1 cellular context compared by ENCODE assay signal in the genomic region with DNA sequence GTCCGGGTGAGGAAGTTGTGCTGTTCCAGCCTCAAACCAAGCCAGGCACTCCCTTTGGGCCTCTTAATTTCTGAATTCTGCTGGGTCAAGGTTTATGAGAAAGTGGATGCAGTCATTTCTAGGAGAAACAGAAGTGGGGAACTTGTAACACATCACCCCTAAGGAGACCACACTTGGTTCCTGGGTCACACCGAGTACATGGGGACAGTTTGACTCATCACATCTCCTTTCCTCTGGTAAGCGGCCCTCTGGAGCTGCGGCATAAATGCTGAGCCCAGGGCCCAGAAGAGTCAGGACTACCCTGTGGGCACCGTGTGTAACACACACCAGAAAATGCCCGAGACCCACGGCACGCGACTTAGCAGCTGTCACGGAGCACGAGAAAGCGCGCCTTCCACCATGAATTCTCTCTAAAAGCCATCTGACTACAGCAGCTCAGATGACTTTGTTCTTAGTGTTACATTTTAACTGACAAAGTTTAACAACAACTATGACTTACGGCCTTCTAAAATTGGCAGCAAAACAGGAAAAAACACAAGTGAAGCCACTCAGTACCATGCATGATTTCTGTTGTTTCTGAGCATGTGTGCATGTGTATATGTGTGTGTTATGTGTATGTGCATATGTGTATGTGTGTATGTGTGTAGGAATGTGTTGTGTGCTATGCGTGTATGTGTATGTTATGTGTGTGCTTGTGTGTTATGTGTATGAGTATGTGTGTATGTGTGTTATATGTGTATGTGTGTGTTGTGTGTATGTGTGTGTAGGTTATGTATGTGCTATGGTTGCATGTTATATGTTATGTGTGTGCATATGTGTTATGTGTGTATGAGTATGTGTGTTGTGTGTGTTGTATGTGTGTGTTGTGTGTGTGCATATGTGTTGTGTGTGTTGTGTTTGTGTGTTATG.
TF ChIP-seq lines count a peak whose summit lies in the region.

No MANE protein-coding gene starts in this region.

TF ChIP-seq in HEK293, 187 proteins besides CTCF, POLR2A, EP300 and RAD21 (continued from another document and continues in another):
- no peak; the same call in 1 of the 2 replicates for TF ChIP-seq ZBTB1 (tag by site-specific recombination; IDR thresholded peaks at IDR 0.05)
- TF ChIP-seq, protein P1, sequence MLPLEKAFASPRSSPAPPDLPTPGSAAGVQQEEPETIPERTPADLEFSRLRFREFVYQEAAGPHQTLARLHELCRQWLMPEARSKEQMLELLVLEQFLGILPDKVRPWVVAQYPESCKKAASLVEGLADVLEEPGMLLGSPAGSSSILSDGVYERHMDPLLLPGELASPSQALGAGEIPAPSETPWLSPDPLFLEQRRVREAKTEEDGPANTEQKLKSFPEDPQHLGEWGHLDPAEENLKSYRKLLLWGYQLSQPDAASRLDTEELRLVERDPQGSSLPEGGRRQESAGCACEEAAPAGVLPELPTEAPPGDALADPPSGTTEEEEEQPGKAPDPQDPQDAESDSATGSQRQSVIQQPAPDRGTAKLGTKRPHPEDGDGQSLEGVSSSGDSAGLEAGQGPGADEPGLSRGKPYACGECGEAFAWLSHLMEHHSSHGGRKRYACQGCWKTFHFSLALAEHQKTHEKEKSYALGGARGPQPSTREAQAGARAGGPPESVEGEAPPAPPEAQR (tag by site-specific recombination; IDR thresholded peaks at IDR 0.05) = no peak
- no peak for TF ChIP-seq PRDM1 (tag by site-specific recombination; IDR thresholded peaks at IDR 0.05)
- TF ChIP-seq ZBTB21 (tag by site-specific recombination; IDR thresholded peaks at IDR 0.05) = no peak
- TF ChIP-seq, protein P2, sequence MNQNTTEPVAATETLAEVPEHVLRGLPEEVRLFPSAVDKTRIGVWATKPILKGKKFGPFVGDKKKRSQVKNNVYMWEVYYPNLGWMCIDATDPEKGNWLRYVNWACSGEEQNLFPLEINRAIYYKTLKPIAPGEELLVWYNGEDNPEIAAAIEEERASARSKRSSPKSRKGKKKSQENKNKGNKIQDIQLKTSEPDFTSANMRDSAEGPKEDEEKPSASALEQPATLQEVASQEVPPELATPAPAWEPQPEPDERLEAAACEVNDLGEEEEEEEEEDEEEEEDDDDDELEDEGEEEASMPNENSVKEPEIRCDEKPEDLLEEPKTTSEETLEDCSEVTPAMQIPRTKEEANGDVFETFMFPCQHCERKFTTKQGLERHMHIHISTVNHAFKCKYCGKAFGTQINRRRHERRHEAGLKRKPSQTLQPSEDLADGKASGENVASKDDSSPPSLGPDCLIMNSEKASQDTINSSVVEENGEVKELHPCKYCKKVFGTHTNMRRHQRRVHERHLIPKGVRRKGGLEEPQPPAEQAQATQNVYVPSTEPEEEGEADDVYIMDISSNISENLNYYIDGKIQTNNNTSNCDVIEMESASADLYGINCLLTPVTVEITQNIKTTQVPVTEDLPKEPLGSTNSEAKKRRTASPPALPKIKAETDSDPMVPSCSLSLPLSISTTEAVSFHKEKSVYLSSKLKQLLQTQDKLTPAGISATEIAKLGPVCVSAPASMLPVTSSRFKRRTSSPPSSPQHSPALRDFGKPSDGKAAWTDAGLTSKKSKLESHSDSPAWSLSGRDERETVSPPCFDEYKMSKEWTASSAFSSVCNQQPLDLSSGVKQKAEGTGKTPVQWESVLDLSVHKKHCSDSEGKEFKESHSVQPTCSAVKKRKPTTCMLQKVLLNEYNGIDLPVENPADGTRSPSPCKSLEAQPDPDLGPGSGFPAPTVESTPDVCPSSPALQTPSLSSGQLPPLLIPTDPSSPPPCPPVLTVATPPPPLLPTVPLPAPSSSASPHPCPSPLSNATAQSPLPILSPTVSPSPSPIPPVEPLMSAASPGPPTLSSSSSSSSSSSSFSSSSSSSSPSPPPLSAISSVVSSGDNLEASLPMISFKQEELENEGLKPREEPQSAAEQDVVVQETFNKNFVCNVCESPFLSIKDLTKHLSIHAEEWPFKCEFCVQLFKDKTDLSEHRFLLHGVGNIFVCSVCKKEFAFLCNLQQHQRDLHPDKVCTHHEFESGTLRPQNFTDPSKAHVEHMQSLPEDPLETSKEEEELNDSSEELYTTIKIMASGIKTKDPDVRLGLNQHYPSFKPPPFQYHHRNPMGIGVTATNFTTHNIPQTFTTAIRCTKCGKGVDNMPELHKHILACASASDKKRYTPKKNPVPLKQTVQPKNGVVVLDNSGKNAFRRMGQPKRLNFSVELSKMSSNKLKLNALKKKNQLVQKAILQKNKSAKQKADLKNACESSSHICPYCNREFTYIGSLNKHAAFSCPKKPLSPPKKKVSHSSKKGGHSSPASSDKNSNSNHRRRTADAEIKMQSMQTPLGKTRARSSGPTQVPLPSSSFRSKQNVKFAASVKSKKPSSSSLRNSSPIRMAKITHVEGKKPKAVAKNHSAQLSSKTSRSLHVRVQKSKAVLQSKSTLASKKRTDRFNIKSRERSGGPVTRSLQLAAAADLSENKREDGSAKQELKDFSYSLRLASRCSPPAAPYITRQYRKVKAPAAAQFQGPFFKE (tag by site-specific recombination; IDR thresholded peaks at IDR 0.05; ENCODE audit: borderline replicate concordance) = no peak
- TF ChIP-seq YY2 (tag by site-specific recombination; IDR thresholded peaks at IDR 0.05) = no peak
- TF ChIP-seq GLI2 (tag by site-specific recombination; IDR thresholded peaks at IDR 0.05; ENCODE audit: borderline replicate concordance, low read depth) = no peak
- no peak for TF ChIP-seq ZNF2 (tag by site-specific recombination; IDR thresholded peaks at IDR 0.05)
- TF ChIP-seq ZNF311 (tag by site-specific recombination; IDR thresholded peaks at IDR 0.05; ENCODE audit: borderline replicate concordance) = peak; percentile 97
- peak; percentile 78; the same call in 1 of the 2 replicates for TF ChIP-seq ZNF521 (tag by site-specific recombination; IDR thresholded peaks at IDR 0.05)
- TF ChIP-seq ZNF140 (tag by site-specific recombination; IDR thresholded peaks at IDR 0.05) = no peak
- TF ChIP-seq ZNF266 (tag by site-specific recombination; IDR thresholded peaks at IDR 0.05; ENCODE audit: low read depth) = peak; percentile 75
- no peak for TF ChIP-seq KLF10 (tag by site-specific recombination; IDR thresholded peaks at IDR 0.05)
- TF ChIP-seq ZNF654 (tag by site-specific recombination; IDR thresholded peaks at IDR 0.05; ENCODE audit: low read depth) = no peak
- TF ChIP-seq HOXC10 (CRISPR knock-in tag; IDR thresholded peaks at IDR 0.05) = no peak
- TF ChIP-seq, protein P3, sequence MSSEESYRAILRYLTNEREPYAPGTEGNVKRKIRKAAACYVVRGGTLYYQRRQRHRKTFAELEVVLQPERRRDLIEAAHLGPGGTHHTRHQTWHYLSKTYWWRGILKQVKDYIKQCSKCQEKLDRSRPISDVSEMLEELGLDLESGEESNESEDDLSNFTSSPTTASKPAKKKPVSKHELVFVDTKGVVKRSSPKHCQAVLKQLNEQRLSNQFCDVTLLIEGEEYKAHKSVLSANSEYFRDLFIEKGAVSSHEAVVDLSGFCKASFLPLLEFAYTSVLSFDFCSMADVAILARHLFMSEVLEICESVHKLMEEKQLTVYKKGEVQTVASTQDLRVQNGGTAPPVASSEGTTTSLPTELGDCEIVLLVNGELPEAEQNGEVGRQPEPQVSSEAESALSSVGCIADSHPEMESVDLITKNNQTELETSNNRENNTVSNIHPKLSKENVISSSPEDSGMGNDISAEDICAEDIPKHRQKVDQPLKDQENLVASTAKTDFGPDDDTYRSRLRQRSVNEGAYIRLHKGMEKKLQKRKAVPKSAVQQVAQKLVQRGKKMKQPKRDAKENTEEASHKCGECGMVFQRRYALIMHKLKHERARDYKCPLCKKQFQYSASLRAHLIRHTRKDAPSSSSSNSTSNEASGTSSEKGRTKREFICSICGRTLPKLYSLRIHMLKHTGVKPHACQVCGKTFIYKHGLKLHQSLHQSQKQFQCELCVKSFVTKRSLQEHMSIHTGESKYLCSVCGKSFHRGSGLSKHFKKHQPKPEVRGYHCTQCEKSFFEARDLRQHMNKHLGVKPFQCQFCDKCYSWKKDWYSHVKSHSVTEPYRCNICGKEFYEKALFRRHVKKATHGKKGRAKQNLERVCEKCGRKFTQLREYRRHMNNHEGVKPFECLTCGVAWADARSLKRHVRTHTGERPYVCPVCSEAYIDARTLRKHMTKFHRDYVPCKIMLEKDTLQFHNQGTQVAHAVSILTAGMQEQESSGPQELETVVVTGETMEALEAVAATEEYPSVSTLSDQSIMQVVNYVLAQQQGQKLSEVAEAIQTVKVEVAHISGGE (tag by site-specific recombination; conservative IDR thresholded peaks at IDR 0.05; ENCODE audit: low read depth) = no peak
- no peak for TF ChIP-seq ZNF529 (tag by site-specific recombination; IDR thresholded peaks at IDR 0.05; ENCODE audit: insufficient replicate concordance)
- no peak for TF ChIP-seq ZNF701 (tag by site-specific recombination; IDR thresholded peaks at IDR 0.05)
- TF ChIP-seq, protein P4, sequence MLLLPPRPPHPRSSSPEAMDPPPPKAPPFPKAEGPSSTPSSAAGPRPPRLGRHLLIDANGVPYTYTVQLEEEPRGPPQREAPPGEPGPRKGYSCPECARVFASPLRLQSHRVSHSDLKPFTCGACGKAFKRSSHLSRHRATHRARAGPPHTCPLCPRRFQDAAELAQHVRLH (tag by site-specific recombination; IDR thresholded peaks at IDR 0.05) = no peak
- no peak for TF ChIP-seq OSR2 (tag by site-specific recombination; IDR thresholded peaks at IDR 0.05)
- TF ChIP-seq REPIN1 (tag by site-specific recombination; IDR thresholded peaks at IDR 0.05; ENCODE audit: low read depth) = no peak; the same call in 1 of the 2 replicates
- TF ChIP-seq ZFP41 (tag by site-specific recombination; IDR thresholded peaks at IDR 0.05; ENCODE audit: borderline replicate concordance) = no peak
- no peak for TF ChIP-seq ZNF777 (tag by site-specific recombination; IDR thresholded peaks at IDR 0.05; ENCODE audit: borderline replicate concordance)
- peak; percentile 87; the same call in 1 of the 2 replicates for TF ChIP-seq ZNF776 (tag by site-specific recombination; IDR thresholded peaks at IDR 0.05; ENCODE audit: borderline replicate concordance)
- no peak for TF ChIP-seq ZNF169 (tag by site-specific recombination; IDR thresholded peaks at IDR 0.05)
- TF ChIP-seq, protein P5, sequence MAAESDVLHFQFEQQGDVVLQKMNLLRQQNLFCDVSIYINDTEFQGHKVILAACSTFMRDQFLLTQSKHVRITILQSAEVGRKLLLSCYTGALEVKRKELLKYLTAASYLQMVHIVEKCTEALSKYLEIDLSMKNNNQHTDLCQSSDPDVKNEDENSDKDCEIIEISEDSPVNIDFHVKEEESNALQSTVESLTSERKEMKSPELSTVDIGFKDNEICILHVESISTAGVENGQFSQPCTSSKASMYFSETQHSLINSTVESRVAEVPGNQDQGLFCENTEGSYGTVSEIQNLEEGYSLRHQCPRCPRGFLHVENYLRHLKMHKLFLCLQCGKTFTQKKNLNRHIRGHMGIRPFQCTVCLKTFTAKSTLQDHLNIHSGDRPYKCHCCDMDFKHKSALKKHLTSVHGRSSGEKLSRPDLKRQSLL (tag by site-specific recombination; IDR thresholded peaks at IDR 0.05) = no peak
- TF ChIP-seq FEZF1 (tag by site-specific recombination; IDR thresholded peaks at IDR 0.05) = no peak
- TF ChIP-seq, protein P6, sequence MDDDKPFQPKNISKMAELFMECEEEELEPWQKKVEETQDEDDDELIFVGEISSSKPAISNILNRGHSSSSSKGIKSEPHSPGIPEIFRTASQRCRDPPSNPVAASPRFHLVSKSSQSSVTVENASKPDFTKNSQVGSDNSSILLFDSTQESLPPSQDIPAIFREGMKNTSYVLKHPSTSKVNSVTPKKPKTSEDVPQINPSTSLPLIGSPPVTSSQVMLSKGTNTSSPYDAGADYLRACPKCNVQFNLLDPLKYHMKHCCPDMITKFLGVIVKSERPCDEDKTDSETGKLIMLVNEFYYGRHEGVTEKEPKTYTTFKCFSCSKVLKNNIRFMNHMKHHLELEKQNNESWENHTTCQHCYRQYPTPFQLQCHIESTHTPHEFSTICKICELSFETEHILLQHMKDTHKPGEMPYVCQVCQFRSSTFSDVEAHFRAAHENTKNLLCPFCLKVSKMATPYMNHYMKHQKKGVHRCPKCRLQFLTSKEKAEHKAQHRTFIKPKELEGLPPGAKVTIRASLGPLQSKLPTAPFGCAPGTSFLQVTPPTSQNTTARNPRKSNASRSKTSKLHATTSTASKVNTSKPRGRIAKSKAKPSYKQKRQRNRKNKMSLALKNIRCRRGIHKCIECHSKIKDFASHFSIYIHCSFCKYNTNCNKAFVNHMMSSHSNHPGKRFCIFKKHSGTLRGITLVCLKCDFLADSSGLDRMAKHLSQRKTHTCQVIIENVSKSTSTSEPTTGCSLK (tag by site-specific recombination; IDR thresholded peaks at IDR 0.05) = peak; percentile 82; the same call in 1 of the 2 replicates
- no peak for TF ChIP-seq ZNF560 (tag by site-specific recombination; IDR thresholded peaks at IDR 0.05; ENCODE audit: borderline replicate concordance)
- TF ChIP-seq KLF1 (tag by site-specific recombination; IDR thresholded peaks at IDR 0.05) = no peak
- no peak for TF ChIP-seq GFI1B (tag by site-specific recombination; IDR thresholded peaks at IDR 0.05)
- TF ChIP-seq ZFP37 (tag by site-specific recombination; IDR thresholded peaks at IDR 0.05) = no peak
- TF ChIP-seq, protein P7, sequence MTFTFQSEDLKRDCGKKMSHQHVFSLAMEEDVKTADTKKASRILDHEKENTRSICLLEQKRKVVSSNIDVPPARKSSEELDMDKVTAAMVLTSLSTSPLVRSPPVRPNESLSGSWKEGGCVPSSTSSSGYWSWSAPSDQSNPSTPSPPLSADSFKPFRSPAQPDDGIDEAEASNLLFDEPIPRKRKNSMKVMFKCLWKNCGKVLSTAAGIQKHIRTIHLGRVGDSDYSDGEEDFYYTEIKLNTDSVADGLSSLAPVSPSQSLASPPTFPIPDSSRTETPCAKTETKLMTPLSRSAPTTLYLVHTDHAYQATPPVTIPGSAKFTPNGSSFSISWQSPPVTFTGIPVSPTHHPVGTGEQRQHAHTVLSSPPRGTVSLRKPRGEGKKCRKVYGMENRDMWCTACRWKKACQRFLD (tag by site-specific recombination; IDR thresholded peaks at IDR 0.05) = no peak
- TF ChIP-seq ZNF670 (tag by site-specific recombination; IDR thresholded peaks at IDR 0.05; ENCODE audit: low read depth) = peak; percentile 99
- peak; percentile 91 for TF ChIP-seq ZNF785 (tag by site-specific recombination; IDR thresholded peaks at IDR 0.05)
- TF ChIP-seq ZNF596 (tag by site-specific recombination; IDR thresholded peaks at IDR 0.05) = no peak
- TF ChIP-seq ZNF624 (tag by site-specific recombination; IDR thresholded peaks at IDR 0.05) = no peak
- no peak for TF ChIP-seq ZNF24 (tag by site-specific recombination; IDR thresholded peaks at IDR 0.05)
- no peak for TF ChIP-seq IKZF3 (tag by site-specific recombination; IDR thresholded peaks at IDR 0.05)
- TF ChIP-seq ZNF677 (tag by site-specific recombination; IDR thresholded peaks at IDR 0.05) = no peak
- no peak for TF ChIP-seq ZNF514 (tag by site-specific recombination; IDR thresholded peaks at IDR 0.05)
- TF ChIP-seq ZSCAN23 (tag by site-specific recombination; IDR thresholded peaks at IDR 0.05) = peak; percentile 75; the same call in 1 of the 2 replicates
- no peak for TF ChIP-seq ZNF837 (tag by site-specific recombination; IDR thresholded peaks at IDR 0.05)
- 0 out of 2 replicates have a peak, but pooled peaks have one; percentile 3 for TF ChIP-seq ZNF341 (tag by site-specific recombination; IDR thresholded peaks at IDR 0.05; ENCODE audit: low read depth)
- no peak for TF ChIP-seq MYNN (tag by site-specific recombination; IDR thresholded peaks at IDR 0.05; ENCODE audit: borderline replicate concordance)
- TF ChIP-seq ZNF530 (tag by site-specific recombination; IDR thresholded peaks at IDR 0.05; ENCODE audit: low read depth) = no peak
- TF ChIP-seq ZNF114 (tag by site-specific recombination; IDR thresholded peaks at IDR 0.05) = peak; percentile 96
- TF ChIP-seq ZNF350 (tag by site-specific recombination; IDR thresholded peaks at IDR 0.05) = no peak
- TF ChIP-seq ZNF548 (tag by site-specific recombination; IDR thresholded peaks at IDR 0.05) = 0 out of 2 replicates have a peak, but pooled peaks have one; percentile 31
- TF ChIP-seq SETDB1 (IDR thresholded peaks at IDR 0.05; ENCODE audit: insufficient read length, low read length) = no peak
- no peak for TF ChIP-seq ZSCAN30 (tag by site-specific recombination; IDR thresholded peaks at IDR 0.05)
